ENCODE assay signal across 20 cellular contexts in genomic region chr16:2815299-2815771, GRCh38. TPM values are rescaled to one million over a fixed set of nuclear protein-coding genes. Genes with fewer than 3 reads are reported as not detected.
A peak's percentile ranks its signal among the peaks of the same experiment; 100 is the strongest.
DNase-seq lines count a peak whose midpoint lies in the region; ATAC-seq lines count a peak whose summit lies in the region.
"Had no signal": no experiment of that assay in that cellular context is flagged by ENCODE, and none has a peak within 500 bp of the region (broad histone marks: within the 10 kb centered on the region; RNA-seq: fewer than 3 reads in every experiment).

No MANE protein-coding gene starts in this region.

- peaks cover 7% of the 10 kb centered on the region for H3K27me3 Mint-ChIP-seq in activated naive CD8-positive, alpha-beta T cell treated with anti-CD3 and anti-CD28 coated beads, Interleukin-2, amount 10 ng/mL, durations not matched to agents 7 days and 5 days
- peaks cover 3% of the 10 kb centered on the region for H3K27me3 Mint-ChIP-seq in activated naive CD8-positive, alpha-beta T cell treated with anti-CD3 and anti-CD28 coated beads for 36 hours
- peaks cover 13% of the 10 kb centered on the region for H3K27me3 Mint-ChIP-seq in dendritic cell treated with granulocyte-macrophage colony-stimulating factor and Interleukin-4, amounts not matched to agents 40 ng/mL and 50 ng/mL, for 4 days
- no peaks in the 10 kb centered on the region for H3K27me3 Mint-ChIP-seq in natural killer cell treated with Interleukin-12 subunit alpha and Interleukin-12 subunit beta and Interleukin-15 and Interleukin-18, amount 100 ng/mL, for 72 hours

- H3K4me1 ChIP-seq in aorta (ENCODE audit: control insufficient read depth in 1 of 2, insufficient read depth in 2 of 2, low read length in 2 of 2): no peaks in the 10 kb centered on the region
- H3K4me1 ChIP-seq: HAP-1 had no signal

- no peak overlapping the region for H3K27ac Mint-ChIP-seq in activated naive CD8-positive, alpha-beta T cell treated with anti-CD3 and anti-CD28 coated beads, Interleukin-2, amount 10 ng/mL, durations not matched to agents 7 days and 5 days
- H3K27ac Mint-ChIP-seq in activated naive CD8-positive, alpha-beta T cell treated with anti-CD3 and anti-CD28 coated beads for 36 hours: no peak overlapping the region
- H3K27ac Mint-ChIP-seq in dendritic cell treated with granulocyte-macrophage colony-stimulating factor and Interleukin-4, amounts not matched to agents 40 ng/mL and 50 ng/mL, for 4 days: peak overlapping the region; percentile 31
- no peak overlapping the region for H3K27ac Mint-ChIP-seq in natural killer cell treated with Interleukin-12 subunit alpha and Interleukin-12 subunit beta and Interleukin-15 and Interleukin-18, amount 100 ng/mL, for 72 hours
- H3K27ac Mint-ChIP-seq: IgD-negative memory B cell had no signal

- 76 to 77% methylated on average over 10 of the region's 10 CpGs for WGBS in aorta, 2 donors

- H3K4me3 Mint-ChIP-seq in activated naive CD8-positive, alpha-beta T cell treated with anti-CD3 and anti-CD28 coated beads, Interleukin-2, amount 10 ng/mL, durations not matched to agents 7 days and 5 days: no peak overlapping the region
- no peak overlapping the region for H3K4me3 Mint-ChIP-seq in activated naive CD8-positive, alpha-beta T cell treated with anti-CD3 and anti-CD28 coated beads for 36 hours
- H3K4me3 Mint-ChIP-seq in dendritic cell treated with granulocyte-macrophage colony-stimulating factor and Interleukin-4, amounts not matched to agents 40 ng/mL and 50 ng/mL, for 4 days: no peak overlapping the region
- H3K4me3 Mint-ChIP-seq in natural killer cell treated with Interleukin-12 subunit alpha and Interleukin-12 subunit beta and Interleukin-15 and Interleukin-18, amount 100 ng/mL, for 72 hours: no peak overlapping the region

- no peaks in the 10 kb centered on the region for H3K27me3 ChIP-seq in aorta (ENCODE audit: control insufficient read depth in 1 of 2, insufficient read depth in 2 of 2, low read length in 1 of 2)
- H3K27me3 ChIP-seq: BLaER1 treated with 17β-estradiol and CSF1 and Interleukin-3, amounts not matched to agents 10 nM and 100 nM had no signal

- intact Hi-C loops in dendritic cell treated with granulocyte-macrophage colony-stimulating factor and Interleukin-4, amounts not matched to agents 40 ng/mL and 50 ng/mL, for 4 days (cut with micrococcal nuclease): loop anchor here (5.0 kb wide), 1 partner anchor 38 kb away; the partner anchor contains the start of gene ELOB
- intact Hi-C loops in sciatic nerve (cut with DNase I): no loop called here
- intact Hi-C loops in aorta (cut with DNase I): no loop called here

- H3K9me3 Mint-ChIP-seq in activated naive CD8-positive, alpha-beta T cell treated with anti-CD3 and anti-CD28 coated beads, Interleukin-2, amount 10 ng/mL, durations not matched to agents 7 days and 5 days: no peaks in the 10 kb centered on the region
- no peaks in the 10 kb centered on the region for H3K9me3 Mint-ChIP-seq in activated naive CD8-positive, alpha-beta T cell treated with anti-CD3 and anti-CD28 coated beads for 36 hours
- no peaks in the 10 kb centered on the region for H3K9me3 Mint-ChIP-seq in dendritic cell treated with granulocyte-macrophage colony-stimulating factor and Interleukin-4, amounts not matched to agents 40 ng/mL and 50 ng/mL, for 4 days
- H3K9me3 Mint-ChIP-seq in natural killer cell treated with Interleukin-12 subunit alpha and Interleukin-12 subunit beta and Interleukin-15 and Interleukin-18, amount 100 ng/mL, for 72 hours: no peaks in the 10 kb centered on the region

- no peak overlapping the region for H3K4me3 ChIP-seq in aorta (ENCODE audit: low read length in 2 of 2)
- H3K4me3 ChIP-seq: BLaER1 treated with 17β-estradiol and CSF1 and Interleukin-3, amounts not matched to agents 10 nM and 100 nM; HAP-1 had no signal

- no peaks in the 10 kb centered on the region for H3K36me3 Mint-ChIP-seq in activated naive CD8-positive, alpha-beta T cell treated with anti-CD3 and anti-CD28 coated beads, Interleukin-2, amount 10 ng/mL, durations not matched to agents 7 days and 5 days
- peaks cover 1% of the 10 kb centered on the region for H3K36me3 Mint-ChIP-seq in activated naive CD8-positive, alpha-beta T cell treated with anti-CD3 and anti-CD28 coated beads for 36 hours
- H3K36me3 Mint-ChIP-seq in dendritic cell treated with granulocyte-macrophage colony-stimulating factor and Interleukin-4, amounts not matched to agents 40 ng/mL and 50 ng/mL, for 4 days (ENCODE audit: low read depth): no peaks in the 10 kb centered on the region
- H3K36me3 Mint-ChIP-seq in natural killer cell treated with Interleukin-12 subunit alpha and Interleukin-12 subunit beta and Interleukin-15 and Interleukin-18, amount 100 ng/mL, for 72 hours: no peaks in the 10 kb centered on the region

- peak; percentile 17 for DNase-seq in activated naive CD8-positive, alpha-beta T cell treated with anti-CD3 and anti-CD28 coated beads, Interleukin-2, amount 10 ng/mL, durations not matched to agents 7 days and 5 days
- DNase-seq in activated naive CD8-positive, alpha-beta T cell treated with anti-CD3 and anti-CD28 coated beads for 36 hours: no peak
- peak; percentile 48 for DNase-seq in sciatic nerve (ENCODE audit: low spot score)
- DNase-seq in aorta: peak; percentile 27 to 39
- DNase-seq in natural killer cell treated with Interleukin-12 subunit alpha and Interleukin-12 subunit beta and Interleukin-15 and Interleukin-18, amount 100 ng/mL, for 72 hours (ENCODE audit: low spot score): no peak
- DNase-seq in medulla oblongata (ENCODE audit: extremely low spot score): no peak
- DNase-seq: DND-41, Kasumi-1, MM.1S, NCI-H1105, NCI-H1694 treated with DMSO at 0.1 percent for 48 hours, NCI-H446, OCI-M1 had no signal

- H3K36me3 ChIP-seq in aorta (ENCODE audit: control insufficient read depth in 1 of 2, insufficient read depth in 2 of 2, low read length in 1 of 2): no peaks in the 10 kb centered on the region
- H3K36me3 ChIP-seq: BLaER1 treated with 17β-estradiol and CSF1 and Interleukin-3, amounts not matched to agents 10 nM and 100 nM; HAP-1 had no signal

- H3K9me3 ChIP-seq in aorta (ENCODE audit: control insufficient read depth, low read length): peaks cover 1% of the 10 kb centered on the region
- H3K9me3 ChIP-seq: BLaER1 treated with 17β-estradiol and CSF1 and Interleukin-3, amounts not matched to agents 10 nM and 100 nM; HAP-1 had no signal

- no peaks in the 10 kb centered on the region for H3K4me1 Mint-ChIP-seq in activated naive CD8-positive, alpha-beta T cell treated with anti-CD3 and anti-CD28 coated beads, Interleukin-2, amount 10 ng/mL, durations not matched to agents 7 days and 5 days
- H3K4me1 Mint-ChIP-seq in activated naive CD8-positive, alpha-beta T cell treated with anti-CD3 and anti-CD28 coated beads for 36 hours: no peaks in the 10 kb centered on the region
- peaks cover 47% of the 10 kb centered on the region for H3K4me1 Mint-ChIP-seq in dendritic cell treated with granulocyte-macrophage colony-stimulating factor and Interleukin-4, amounts not matched to agents 40 ng/mL and 50 ng/mL, for 4 days (ENCODE audit: low read depth)
- H3K4me1 Mint-ChIP-seq in natural killer cell treated with Interleukin-12 subunit alpha and Interleukin-12 subunit beta and Interleukin-15 and Interleukin-18, amount 100 ng/mL, for 72 hours (ENCODE audit: low read depth in 2 of 2): peaks cover 0 to 6% of the 10 kb centered on the region in 2 donors
- H3K4me1 Mint-ChIP-seq: IgD-negative memory B cell had no signal

- H3K27ac ChIP-seq in aorta (ENCODE audit: low read depth in 1 of 2, low read length in 2 of 2): no peak overlapping the region
- H3K27ac ChIP-seq: BLaER1 treated with 17β-estradiol and CSF1 and Interleukin-3, amounts not matched to agents 10 nM and 100 nM; RWPE1 had no signal

- POLR2A ChIA-PET in activated naive CD8-positive, alpha-beta T cell treated with anti-CD3 and anti-CD28 coated beads, Interleukin-2, amount 10 ng/mL, durations not matched to agents 7 days and 5 days (lab: Charles Lee): interaction anchor here (1.3 kb wide), 1 partner anchor 37 kb away, joined by 3 read pairs; no protein-coding TSS in a partner anchor

- no peak for ATAC-seq in activated naive CD8-positive, alpha-beta T cell treated with anti-CD3 and anti-CD28 coated beads, Interleukin-2, amount 10 ng/mL, durations not matched to agents 7 days and 5 days (ENCODE audit: low read depth)
- ATAC-seq in sciatic nerve (no peak), aorta (ENCODE audit: low FRiP score) (no peak), GM19328 (IDR thresholded peaks at IDR 0.05; ENCODE audit: unreplicated experiment) (no peak)
- ATAC-seq in natural killer cell treated with Interleukin-12 subunit alpha and Interleukin-12 subunit beta and Interleukin-15 and Interleukin-18, amount 100 ng/mL, for 72 hours: no peak

RNA-seq across cellular contexts. Expression of gene PRSS21, which starts 1.7 kb away (rescaled TPM):
- total RNA-seq in activated naive CD8-positive, alpha-beta T cell treated with anti-CD3 and anti-CD28 coated beads, Interleukin-2, amount 10 ng/mL, durations not matched to agents 7 days and 5 days: 1 to 10 TPM; 5.6 to 6.9 TPM
- total RNA-seq in activated naive CD8-positive, alpha-beta T cell treated with anti-CD3 and anti-CD28 coated beads for 36 hours: 10 to 100 TPM; 11.2 to 13.1 TPM
- total RNA-seq in sciatic nerve (0.40 TPM), aorta (not detected)
- not detected for polyA plus RNA-seq in aorta
- total RNA-seq in natural killer cell treated with Interleukin-12 subunit alpha and Interleukin-12 subunit beta and Interleukin-15 and Interleukin-18, amount 100 ng/mL, for 72 hours: 10 to 100 TPM in 1 of 2 donors, under 1 TPM in 1; 0.53 to 21.5 TPM
- total RNA-seq: HT-29 had no signal

RNA-seq across cellular contexts. Expression of gene ZG16B, which starts 14.8 kb away (rescaled TPM):
- 1 to 10 TPM; 6.7 to 8.1 TPM for total RNA-seq in activated naive CD8-positive, alpha-beta T cell treated with anti-CD3 and anti-CD28 coated beads, Interleukin-2, amount 10 ng/mL, durations not matched to agents 7 days and 5 days
- total RNA-seq in activated naive CD8-positive, alpha-beta T cell treated with anti-CD3 and anti-CD28 coated beads for 36 hours: 1 to 10 TPM; 1.1 to 1.6 TPM
- total RNA-seq in sciatic nerve: not detected
- under 1 TPM in 1 of 2 donors, not detected in 1; 0.48 TPM for total RNA-seq in aorta
- polyA plus RNA-seq in aorta: 1 to 10 TPM in 1 of 2 donors, not detected in 1; 4.8 TPM
- total RNA-seq in natural killer cell treated with Interleukin-12 subunit alpha and Interleukin-12 subunit beta and Interleukin-15 and Interleukin-18, amount 100 ng/mL, for 72 hours: 10 to 100 TPM in 1 of 2 donors, 1 to 10 TPM in 1; 3.8 to 22.1 TPM
- polyA plus RNA-seq: IgD-negative memory B cell had no signal

RNA-seq across cellular contexts. Expression of gene PRSS41, which starts 17.1 kb away (rescaled TPM):
- not detected for total RNA-seq in activated naive CD8-positive, alpha-beta T cell treated with anti-CD3 and anti-CD28 coated beads, Interleukin-2, amount 10 ng/mL, durations not matched to agents 7 days and 5 days
- not detected for total RNA-seq in activated naive CD8-positive, alpha-beta T cell treated with anti-CD3 and anti-CD28 coated beads for 36 hours
- total RNA-seq in sciatic nerve (not detected), aorta (not detected)
- polyA plus RNA-seq in aorta: not detected
- total RNA-seq in natural killer cell treated with Interleukin-12 subunit alpha and Interleukin-12 subunit beta and Interleukin-15 and Interleukin-18, amount 100 ng/mL, for 72 hours: not detected
- total RNA-seq: HT-29 had no signal
- polyA plus RNA-seq: IgD-negative memory B cell had no signal

RNA-seq across cellular contexts. Expression of gene PRSS33, which starts 28.0 kb away (rescaled TPM):
- total RNA-seq in activated naive CD8-positive, alpha-beta T cell treated with anti-CD3 and anti-CD28 coated beads, Interleukin-2, amount 10 ng/mL, durations not matched to agents 7 days and 5 days: under 1 TPM; 0.17 to 0.36 TPM
- total RNA-seq in activated naive CD8-positive, alpha-beta T cell treated with anti-CD3 and anti-CD28 coated beads for 36 hours: under 1 TPM; 0.40 to 0.54 TPM
- not detected for total RNA-seq in sciatic nerve
- not detected for total RNA-seq in aorta
- under 1 TPM in 1 of 2 donors, not detected in 1; 0.08 TPM for polyA plus RNA-seq in aorta
- not detected for total RNA-seq in natural killer cell treated with Interleukin-12 subunit alpha and Interleukin-12 subunit beta and Interleukin-15 and Interleukin-18, amount 100 ng/mL, for 72 hours
- polyA plus RNA-seq: IgD-negative memory B cell had no signal

RNA-seq across cellular contexts. Expression of gene ELOB, which starts 38.3 kb away (rescaled TPM):
- total RNA-seq in activated naive CD8-positive, alpha-beta T cell treated with anti-CD3 and anti-CD28 coated beads, Interleukin-2, amount 10 ng/mL, durations not matched to agents 7 days and 5 days: 100 to 1,000 TPM; 205 to 210 TPM
- total RNA-seq in activated naive CD8-positive, alpha-beta T cell treated with anti-CD3 and anti-CD28 coated beads for 36 hours: 100 to 1,000 TPM; 267 to 291 TPM
- total RNA-seq in sciatic nerve: 228 TPM
- total RNA-seq in aorta: 100 to 1,000 TPM; 146 to 174 TPM
- 100 to 1,000 TPM; 368 to 843 TPM for polyA plus RNA-seq in aorta
- 100 to 1,000 TPM; 196 to 201 TPM for total RNA-seq in natural killer cell treated with Interleukin-12 subunit alpha and Interleukin-12 subunit beta and Interleukin-15 and Interleukin-18, amount 100 ng/mL, for 72 hours

Comparison
In these comparisons a context has a peak if more than half of its experiments do, and no peak if none do; other contexts are left out.
1. DNase-seq: peak in activated naive CD8-positive, alpha-beta T cell treated with anti-CD3 and anti-CD28 coated beads, Interleukin-2, amount 10 ng/mL, durations not matched to agents 7 days and 5 days (single experiment), sciatic nerve (single experiment) and aorta (2 of 2); none in activated naive CD8-positive, alpha-beta T cell treated with anti-CD3 and anti-CD28 coated beads for 36 hours (single experiment), natural killer cell treated with Interleukin-12 subunit alpha and Interleukin-12 subunit beta and Interleukin-15 and Interleukin-18, amount 100 ng/mL, for 72 hours (single experiment) and medulla oblongata (single experiment).